1 cellular context compared by ENCODE assay signal in genomic region chr10:110076559-110077318, GRCh38.
A peak's percentile ranks its signal among the peaks of the same experiment; 100 is the strongest.
TF ChIP-seq lines count a peak whose summit lies in the region.

No MANE protein-coding gene starts in this region.

TF ChIP-seq in K562, 482 proteins besides CTCF, POLR2A, EP300 and RAD21 (continued from another document):
- TF ChIP-seq AFF1 (IDR thresholded peaks at IDR 0.05; ENCODE audit: low read depth in 1 of 2, partially characterized antibody in 2 of 2) (no peak), RBM34 (IDR thresholded peaks at IDR 0.05; ENCODE audit: borderline replicate concordance, insufficient read depth, low read length) (no peak), RFX7 (CRISPR knock-in tag; IDR thresholded peaks at IDR 0.05) (no peak), CEBPZ (IDR thresholded peaks at IDR 0.05; ENCODE audit: borderline replicate concordance, low read depth, low read length) (no peak), ZNF76 (CRISPR knock-in tag; IDR thresholded peaks at IDR 0.05; ENCODE audit: borderline replicate concordance) (no peak), TRIM28 (IDR thresholded peaks at IDR 0.05) (no peak), ATF4 (CRISPR knock-in tag; IDR thresholded peaks at IDR 0.05) (peak; percentile 66), PPARD (CRISPR knock-in tag; IDR thresholded peaks at IDR 0.05) (no peak), GABPB2 (CRISPR knock-in tag; conservative IDR thresholded peaks at IDR 0.05) (no peak), MTA2 (IDR thresholded peaks at IDR 0.05; ENCODE audit: low read depth) (no peak), ZNF224 (CRISPR knock-in tag; IDR thresholded peaks at IDR 0.05) (no peak), MEF2A (IDR thresholded peaks at IDR 0.05; ENCODE audit: control insufficient read depth, low read depth, low read length) (no peak; the same call in 1 of the 2 replicates), ZNF764 (CRISPR knock-in tag; IDR thresholded peaks at IDR 0.05; ENCODE audit: low read depth) (no peak), POLR2H (tag; IDR thresholded peaks at IDR 0.05; ENCODE audit: low read depth) (no peak), CXXC5 (CRISPR knock-in tag; IDR thresholded peaks at IDR 0.05) (no peak; the same call in 1 of the 2 replicates), MBD1 (CRISPR knock-in tag; IDR thresholded peaks at IDR 0.05) (no peak), IRF2 (CRISPR knock-in tag; IDR thresholded peaks at IDR 0.05) (no peak), TGIF2 (CRISPR knock-in tag; IDR thresholded peaks at IDR 0.05) (no peak), LEF1 (IDR thresholded peaks at IDR 0.05) (no peak; the same call in 1 of the 2 replicates)
TF ChIP-seq in K562: peak in this region for 26.
